In genomic region chr7:2313450-2314208, GRCh38 we compare ENCODE assay signal across 8 cellular contexts. TPM values are rescaled to one million over a fixed set of nuclear protein-coding genes. Genes with fewer than 3 reads are reported as not detected.
DNase-seq lines count a peak whose midpoint lies in the region; ATAC-seq and TF ChIP-seq lines count a peak whose summit lies in the region.

No MANE protein-coding gene starts in this region.

- in situ Hi-C loops in T47D (cut with HindIII; ENCODE audit: low pct_unique_long_range_greater_than_20kb, low sequenced_read_pairs) = no loop called here

- DNase-seq in CD14-positive monocyte (ENCODE audit: low spot score) (no peak), LoVo (ENCODE audit: low spot score) (peak; percentile 14), T47D (ENCODE audit: low read depth in 1 of 2, low spot score in 1 of 2) (peak; percentile 46 to 56), left colon (peak in 1 of 2 donors; percentile 65), substantia nigra (lab: John Stamatoyannopoulos, UW) (peak in 14 of 49 donors; percentile 6 to 64 (median 38)), HCEC 1CT (no peak), NCI-H510A (lab: John Stamatoyannopoulos, UW) (no peak)

- H3K27me3 Mint-ChIP-seq in CD14-positive monocyte (ENCODE audit: low read depth in 3 of 3) = peaks cover 0 to 4% (median 2%) of the 10 kb centered on the region in 3 donors

- H3K27ac ChIP-seq in substantia nigra (ENCODE audit: low read depth, low read length, poor library complexity, severe bottlenecking) = peak overlapping the region; percentile 76

- ATAC-seq in GM21381 (IDR thresholded peaks at IDR 0.05; ENCODE audit: unreplicated experiment) = peak; percentile 7
- peak; percentile 42 for ATAC-seq in left colon

- intact Hi-C loops in CD14-positive monocyte (cut with micrococcal nuclease) = loop anchor here (2.0 to 5.0 kb wide), 3 partner anchors 41 to 89 kb away; partner anchors contain the start of genes MRM2 (in 2 of the 2), NUDT1 (in 2 of the 2), CHST12 (in 1 of the 2) and EIF3B (in 1 of the 2)
- intact Hi-C loops in left colon (cut with DNase I, micrococcal nuclease) = no loop called here

- H3K4me1 Mint-ChIP-seq in CD14-positive monocyte = peaks cover 34% of the 10 kb centered on the region

- H3K9me3 Mint-ChIP-seq in CD14-positive monocyte = peaks cover 0 to 5% (median 0%) of the 10 kb centered on the region in 7 donors

- no peak for TF ChIP-seq CTCF in CD14-positive monocyte (IDR thresholded peaks at IDR 0.05)

- peaks cover 7 to 10% of the 10 kb centered on the region in 2 donors for H3K36me3 Mint-ChIP-seq in CD14-positive monocyte

- peak overlapping the region; percentile 91 to 99 for H3K4me3 Mint-ChIP-seq in CD14-positive monocyte

- peak overlapping the region in 6 of 7 donors; percentile 64 to 92 (median 85) for H3K27ac Mint-ChIP-seq in CD14-positive monocyte

RNA-seq across cellular contexts. Expression of gene SNX8, which starts 0.6 kb away (rescaled TPM):
- polyA plus RNA-seq in CD14-positive monocyte = 10 to 100 TPM; 41.9 to 43.7 TPM
- 10 to 100 TPM; 21.8 to 38.0 TPM for total RNA-seq in left colon

RNA-seq across cellular contexts. Expression of gene EIF3B, which starts 41.0 kb away (rescaled TPM):
- polyA plus RNA-seq in CD14-positive monocyte = 10 to 100 TPM; 46.0 to 69.2 TPM
- 100 to 1,000 TPM in 1 of 2 donors, 10 to 100 TPM in 1; 90.4 to 105 TPM for total RNA-seq in left colon

Comparison
In these comparisons a context has a peak if more than half of its experiments do, and no peak if none do; other contexts are left out.
1. DNase-seq: peak in LoVo (single experiment) and T47D (2 of 2); none in CD14-positive monocyte (single experiment), HCEC 1CT (single experiment) and NCI-H510A (single experiment).
2. intact Hi-C loops: an anchor here in CD14-positive monocyte (2.0 to 5.0 kb wide); none called in left colon.